In the genomic region with DNA sequence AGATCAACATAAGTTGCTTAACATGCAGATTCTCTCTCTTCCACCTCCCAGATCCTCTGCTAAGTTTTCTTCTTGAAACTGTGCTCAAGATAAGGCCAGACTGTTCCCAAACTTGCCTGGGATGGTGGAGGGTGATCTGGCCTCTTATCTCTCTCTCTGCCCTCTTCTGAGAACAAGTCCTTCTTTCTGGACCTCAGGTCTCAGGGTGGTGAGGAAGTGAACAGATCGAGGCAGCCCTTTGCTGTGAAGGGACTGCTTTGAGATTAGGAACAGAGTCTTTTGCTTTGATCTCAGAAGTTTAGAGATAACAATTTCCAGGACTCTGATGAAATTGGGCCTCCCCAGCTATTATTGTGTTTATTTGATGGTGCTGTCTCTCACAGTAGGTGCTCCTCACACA, we compare ENCODE assay signal across 29 cellular contexts.
"Had no signal": no experiment of that assay in that cellular context is flagged by ENCODE, and none has a peak within 500 bp of the region (broad histone marks: within the 10 kb centered on the region; RNA-seq: fewer than 3 reads in every experiment).

No MANE protein-coding gene starts in this region.

- H3K36me3 Mint-ChIP-seq: activated naive CD4-positive, alpha-beta T cell treated with anti-CD3 and anti-CD28 coated beads, Interleukin-2, amount 50 U/mL, for 72 hours; T-cell had no signal

- H3K4me3 Mint-ChIP-seq: activated CD8-positive, alpha-beta T cell treated with anti-CD3 and anti-CD28 coated beads, Interleukin-2, amount 10 ng/mL, durations not matched to agents 7 days and 5 days; activated naive CD8-positive, alpha-beta T cell treated with anti-CD3 and anti-CD28 coated beads, Interleukin-2, amount 50 U/mL, for 24 hours; activated T-cell treated with anti-CD3 and anti-CD28 coated beads, Interleukin-2, amount 50 U/mL, for 24 hours; activated T-helper 1 cell treated with anti-CD3 and anti-CD28 coated beads, Interleukin-12 subunit alpha, Interleukin-12 subunit beta, Interleukin-2, Interleukin-4 antibody, amounts not matched to agents 30 ng/mL and 10 ng/mL and 1 ng/mL, durations not matched to agents 14 hours and 24 hours and 36 hours; brain; T-cell had no signal

- H3K4me1 Mint-ChIP-seq: activated naive CD8-positive, alpha-beta T cell treated with anti-CD3 and anti-CD28 coated beads, Interleukin-2, amount 50 U/mL, for 24 hours; T-cell had no signal

- H3K27ac Mint-ChIP-seq: activated CD8-positive, alpha-beta T cell treated with anti-CD3 and anti-CD28 coated beads, Interleukin-2, amount 10 ng/mL, durations not matched to agents 7 days and 5 days; activated naive CD4-positive, alpha-beta T cell treated with anti-CD3 and anti-CD28 coated beads, Interleukin-2, amount 50 U/mL, for 72 hours; activated naive CD8-positive, alpha-beta T cell treated with anti-CD3 and anti-CD28 coated beads, Interleukin-2, amount 50 U/mL, for 24 hours; activated T-cell treated with anti-CD3 and anti-CD28 coated beads, Interleukin-2, amount 50 U/mL, for 24 hours; activated T-helper 1 cell treated with anti-CD3 and anti-CD28 coated beads, Interleukin-12 subunit alpha, Interleukin-12 subunit beta, Interleukin-2, Interleukin-4 antibody, amounts not matched to agents 30 ng/mL and 10 ng/mL and 1 ng/mL, durations not matched to agents 14 hours and 24 hours and 36 hours; brain; T-cell had no signal

- H3K4me3 ChIP-seq: SK-N-MC had no signal

- H3K4me2 ChIP-seq: KMS-11 had no signal

- H3K9ac ChIP-seq: KMS-11 had no signal

- H3K27me3 Mint-ChIP-seq: brain had no signal

- DNase-seq: activated CD4-positive, alpha-beta T cell treated with anti-CD3 and anti-CD28 coated beads for 4 hours; activated CD8-positive, alpha-beta T cell treated with anti-CD3 and anti-CD28 coated beads, Interleukin-2, amount 10 ng/mL, durations not matched to agents 7 days and 5 days; activated effector memory CD4-positive, alpha-beta T cell treated with Interleukin-2 at 50 U/mL for 16 hours; activated naive CD4-positive, alpha-beta T cell treated with Interleukin-2 at 50 U/mL for 16 hours; activated naive CD8-positive, alpha-beta T cell treated with anti-CD3 and anti-CD28 coated beads, Interleukin-2, amount 50 U/mL, for 24 hours; activated T-cell treated with anti-CD3 and anti-CD28 coated beads, Interleukin-2, amount 50 U/mL, for 24 hours; amniotic stem cell; NCI-H1092 treated with DMSO at 0.1 percent for 48 hours; NCI-H1417 treated with DMSO at 0.1 percent for 48 hours; NCI-H1694; NCI-H2029; NCI-H2107; NCI-H2171 treated with DMSO at 0.1 percent for 48 hours; NCI-H345; NCI-H510A; NCI-H526 treated with DMSO at 0.1 percent for 48 hours; NCI-H82; RPMI8226; T-cell; T-helper 2 cell; WERI-Rb-1 had no signal

- H3K27ac ChIP-seq: KMS-11, SK-N-MC, WERI-Rb-1 had no signal

- ATAC-seq: activated CD4-positive, CD25-positive, alpha-beta regulatory T cell treated with anti-CD3 and anti-CD28 coated beads, Interleukin-2, amount 50 U/mL, for 24 hours; activated CD8-positive, alpha-beta T cell treated with anti-CD3 and anti-CD28 coated beads, Interleukin-2, amount 10 ng/mL, durations not matched to agents 7 days and 5 days; activated naive CD4-positive, alpha-beta T cell treated with anti-CD3 and anti-CD28 coated beads, Interleukin-2, amount 50 U/mL, for 72 hours; activated naive CD8-positive, alpha-beta T cell treated with anti-CD3 and anti-CD28 coated beads, Interleukin-2, amount 50 U/mL, for 24 hours; Panc1; Right ventricle myocardium inferior; T-cell had no signal

- H3K9me3 Mint-ChIP-seq: activated naive CD4-positive, alpha-beta T cell treated with anti-CD3 and anti-CD28 coated beads, Interleukin-2, amount 50 U/mL, for 72 hours; activated naive CD8-positive, alpha-beta T cell treated with anti-CD3 and anti-CD28 coated beads, Interleukin-2, amount 50 U/mL, for 24 hours; activated T-cell treated with anti-CD3 and anti-CD28 coated beads, Interleukin-2, amount 50 U/mL, for 24 hours; activated T-helper 1 cell treated with anti-CD3 and anti-CD28 coated beads, Interleukin-12 subunit alpha, Interleukin-12 subunit beta, Interleukin-2, Interleukin-4 antibody, amounts not matched to agents 30 ng/mL and 10 ng/mL and 1 ng/mL, durations not matched to agents 14 hours and 24 hours and 36 hours; brain; T-cell had no signal
